18 cellular contexts compared by ENCODE assay signal in genomic region chr9:77582572-77583365, GRCh38.
"Had no signal": no experiment of that assay in that cellular context is flagged by ENCODE, and none has a peak within 500 bp of the region (broad histone marks: within the 10 kb centered on the region; RNA-seq: fewer than 3 reads in every experiment).

No MANE protein-coding gene starts in this region.

- H3K27ac ChIP-seq: ascending aorta, coronary artery, esophagus squamous epithelium, pancreas, right lobe of liver, thoracic aorta had no signal

- DNase-seq: activated CD4-positive, alpha-beta T cell treated with anti-CD3 and anti-CD28 coated beads, Interleukin-2, amount 10 ng/mL, durations not matched to agents 7 days and 5 days; activated CD8-positive, alpha-beta T cell treated with anti-CD3 and anti-CD28 coated beads, Interleukin-2, amount 10 ng/mL, durations not matched to agents 7 days and 5 days; activated naive CD4-positive, alpha-beta T cell treated with anti-CD3 and anti-CD28 coated beads for 36 hours; activated T-cell treated with anti-CD3 and anti-CD28 coated beads, Interleukin-2, amount 50 U/mL, for 24 hours; esophagus squamous epithelium; left colon; pancreas; right lobe of liver; spleen; stimulated activated CD4-positive, alpha-beta T cell treated with anti-CD3 and anti-CD28 coated beads, Interleukin-4, amount 100 ng/mL, for 4 hours; upper lobe of left lung had no signal

- H3K27ac Mint-ChIP-seq: activated CD4-positive, alpha-beta T cell treated with anti-CD3 and anti-CD28 coated beads, Interleukin-2, amount 10 ng/mL, durations not matched to agents 7 days and 5 days; activated CD8-positive, alpha-beta T cell treated with anti-CD3 and anti-CD28 coated beads, Interleukin-2, amount 10 ng/mL, durations not matched to agents 7 days and 5 days; activated naive CD4-positive, alpha-beta T cell treated with anti-CD3 and anti-CD28 coated beads for 36 hours; activated T-cell treated with anti-CD3 and anti-CD28 coated beads, Interleukin-2, amount 50 U/mL, for 24 hours; activated T-helper 2 cell treated with anti-CD3 and anti-CD28 coated beads, Interferon-gamma antibody, Interleukin-2, Interleukin-4, amounts not matched to agents 10 μg/mL and 5 μg/mL and 100 μg/mL, durations not matched to agents 14 hours and 24 hours and 36 hours; stimulated activated memory B cell treated with anti-CD40 and anti-IgM and Interleukin-4, amounts not matched to agents 10 μg/mL and 1 μg/mL and 100 μg/mL, for 72 hours; T-helper 1 cell treated with Interleukin-12 subunit alpha and Interleukin-12 subunit beta and Interleukin-4 antibody, amounts not matched to agents 30 μg/mL and 1 μg/mL, for 36 hours had no signal

- H3K27me3 Mint-ChIP-seq: stimulated activated memory B cell treated with anti-CD40 and anti-IgM and Interleukin-4, amounts not matched to agents 10 μg/mL and 1 μg/mL and 100 μg/mL, for 72 hours had no signal

- ATAC-seq: activated CD4-positive, CD25-positive, alpha-beta regulatory T cell treated with anti-CD3 and anti-CD28 coated beads, Interleukin-2, amount 50 U/mL, for 24 hours; activated CD8-positive, alpha-beta T cell treated with anti-CD3 and anti-CD28 coated beads, Interleukin-2, amount 10 ng/mL, durations not matched to agents 7 days and 5 days; left colon; pancreas; stimulated activated memory B cell treated with anti-CD40 and anti-IgM and Interleukin-4, amounts not matched to agents 10 μg/mL and 1 μg/mL and 100 μg/mL, for 72 hours had no signal

- H3K4me3 Mint-ChIP-seq: activated CD4-positive, alpha-beta T cell treated with anti-CD3 and anti-CD28 coated beads, Interleukin-2, amount 10 ng/mL, durations not matched to agents 7 days and 5 days; activated CD8-positive, alpha-beta T cell treated with anti-CD3 and anti-CD28 coated beads, Interleukin-2, amount 10 ng/mL, durations not matched to agents 7 days and 5 days; activated naive CD4-positive, alpha-beta T cell treated with anti-CD3 and anti-CD28 coated beads for 36 hours; activated T-cell treated with anti-CD3 and anti-CD28 coated beads, Interleukin-2, amount 50 U/mL, for 24 hours; stimulated activated memory B cell treated with anti-CD40 and anti-IgM and Interleukin-4, amounts not matched to agents 10 μg/mL and 1 μg/mL and 100 μg/mL, for 72 hours; T-helper 1 cell treated with Interleukin-12 subunit alpha and Interleukin-12 subunit beta and Interleukin-4 antibody, amounts not matched to agents 30 μg/mL and 1 μg/mL, for 36 hours had no signal

- H3K9me3 Mint-ChIP-seq: activated CD4-positive, alpha-beta T cell treated with anti-CD3 and anti-CD28 coated beads, Interleukin-2, amount 10 ng/mL, durations not matched to agents 7 days and 5 days; activated naive CD4-positive, alpha-beta T cell treated with anti-CD3 and anti-CD28 coated beads for 36 hours; activated T-cell treated with anti-CD3 and anti-CD28 coated beads, Interleukin-2, amount 50 U/mL, for 24 hours; activated T-helper 2 cell treated with anti-CD3 and anti-CD28 coated beads, Interferon-gamma antibody, Interleukin-2, Interleukin-4, amounts not matched to agents 10 μg/mL and 5 μg/mL and 100 μg/mL, durations not matched to agents 14 hours and 24 hours and 36 hours; stimulated activated memory B cell treated with anti-CD40 and anti-IgM and Interleukin-4, amounts not matched to agents 10 μg/mL and 1 μg/mL and 100 μg/mL, for 72 hours; T-helper 1 cell treated with Interleukin-12 subunit alpha and Interleukin-12 subunit beta and Interleukin-4 antibody, amounts not matched to agents 30 μg/mL and 1 μg/mL, for 36 hours had no signal

- H3K36me3 Mint-ChIP-seq: stimulated activated memory B cell treated with anti-CD40 and anti-IgM and Interleukin-4, amounts not matched to agents 10 μg/mL and 1 μg/mL and 100 μg/mL, for 72 hours had no signal

- H3K36me3 ChIP-seq: ascending aorta, esophagus squamous epithelium, pancreas, right lobe of liver, spleen, thoracic aorta, upper lobe of left lung had no signal

- H3K4me1 Mint-ChIP-seq: activated CD4-positive, alpha-beta T cell treated with anti-CD3 and anti-CD28 coated beads, Interleukin-2, amount 10 ng/mL, durations not matched to agents 7 days and 5 days; stimulated activated memory B cell treated with anti-CD40 and anti-IgM and Interleukin-4, amounts not matched to agents 10 μg/mL and 1 μg/mL and 100 μg/mL, for 72 hours had no signal

- H3K27me3 ChIP-seq: ascending aorta, esophagus squamous epithelium, pancreas, right lobe of liver, upper lobe of left lung had no signal

- H3K4me3 ChIP-seq: ascending aorta, coronary artery, esophagus squamous epithelium, pancreas, right lobe of liver, spleen, thoracic aorta, upper lobe of left lung had no signal

- H3K4me1 ChIP-seq: ascending aorta, pancreas, right lobe of liver had no signal

- H3K9me3 ChIP-seq: ascending aorta, esophagus squamous epithelium, pancreas, right lobe of liver, spleen, thoracic aorta, upper lobe of left lung had no signal
